ENCODE assay signal across 8 cellular contexts in genomic region chr15:59437473-59437776, GRCh38. TPM values are rescaled to one million over a fixed set of nuclear protein-coding genes. Genes with fewer than 3 reads are reported as not detected.
DNase-seq lines count a peak whose midpoint lies in the region; ATAC-seq and TF ChIP-seq lines count a peak whose summit lies in the region.

No MANE protein-coding gene starts in this region.

- H3K27ac ChIP-seq in 22Rv1 (peak overlapping the region; percentile 54; the same call in 1 of the 2 replicates), mesodermal cell (ENCODE audit: low read depth, low read length, severe bottlenecking) (no peak overlapping the region)

- H3K9me3 ChIP-seq in HAP-1 (no peaks in the 10 kb centered on the region), mesodermal cell (ENCODE audit: control insufficient read depth, low read length) (no peaks in the 10 kb centered on the region)

- TF ChIP-seq CTCF in 22Rv1 (IDR thresholded peaks at IDR 0.05) (no peak), astrocyte of the cerebellum (IDR thresholded peaks at IDR 0.05; ENCODE audit: low read depth, low read length, missing control alignments) (no peak)

- in situ Hi-C loops in HAP-1 (cut with MboI; ENCODE audit: low sequenced_read_pairs): no loop called here
- in situ Hi-C loops in astrocyte of the cerebellum (cut with HindIII; ENCODE audit: low sequenced_read_pairs): no loop called here

- WGBS in mesodermal cell (ENCODE audit: insufficient coverage in 2 of 2), 2 experiments: 1 to 6% methylated on average over 8 to 10 of the region's 15 CpGs

- H3K4me1 ChIP-seq in HAP-1 (peaks cover 13% of the 10 kb centered on the region), mesodermal cell (ENCODE audit: control insufficient read depth, insufficient read depth, low read length, poor library complexity, severe bottlenecking) (peaks cover 3% of the 10 kb centered on the region)

- H3K4me3 ChIP-seq in HAP-1 (peak overlapping the region; percentile 34), astrocyte of the cerebellum (ENCODE audit: low read depth, low read length) (peak overlapping the region; percentile 41), mesodermal cell (ENCODE audit: extremely low read depth, insufficient read depth, low read length, poor library complexity, severe bottlenecking) (peak overlapping the region; percentile 33)

- no peak for DNase-seq in HAP-1 (ENCODE audit: low spot score in 2 of 2)
- DNase-seq in astrocyte of the cerebellum (ENCODE audit: low read depth): no peak
- DNase-seq in activated gamma-delta T cell (lab: John Stamatoyannopoulos, UW): no peak
- DNase-seq in HCEC 1CT: no peak
- no peak for DNase-seq in DMS 273 treated with DMSO at 0.1 percent for 48 hours (lab: John Stamatoyannopoulos, UW)

- ATAC-seq in GM18909 (IDR thresholded peaks at IDR 0.05; ENCODE audit: poor library complexity, unreplicated experiment): no peak

- H3K36me3 ChIP-seq in HAP-1 (replicated peaks): no peaks in the 10 kb centered on the region; the same call in 1 of the 2 replicates
- no peaks in the 10 kb centered on the region for H3K36me3 ChIP-seq in mesodermal cell (ENCODE audit: control insufficient read depth, insufficient read depth, low read length)

- peaks cover 15% of the 10 kb centered on the region for H3K27me3 ChIP-seq in HAP-1 (ENCODE audit: low read depth)

RNA-seq across cellular contexts. Expression of gene FAM81A, which starts 0.6 kb away (rescaled TPM):
- polyA plus RNA-seq in mesodermal cell (2013, experiment 1 of 2): 0.52 TPM
- 1.4 TPM for polyA plus RNA-seq in mesodermal cell (2013, experiment 2 of 2)
